ENCODE assay signal across 26 cellular contexts in the genomic region with DNA sequence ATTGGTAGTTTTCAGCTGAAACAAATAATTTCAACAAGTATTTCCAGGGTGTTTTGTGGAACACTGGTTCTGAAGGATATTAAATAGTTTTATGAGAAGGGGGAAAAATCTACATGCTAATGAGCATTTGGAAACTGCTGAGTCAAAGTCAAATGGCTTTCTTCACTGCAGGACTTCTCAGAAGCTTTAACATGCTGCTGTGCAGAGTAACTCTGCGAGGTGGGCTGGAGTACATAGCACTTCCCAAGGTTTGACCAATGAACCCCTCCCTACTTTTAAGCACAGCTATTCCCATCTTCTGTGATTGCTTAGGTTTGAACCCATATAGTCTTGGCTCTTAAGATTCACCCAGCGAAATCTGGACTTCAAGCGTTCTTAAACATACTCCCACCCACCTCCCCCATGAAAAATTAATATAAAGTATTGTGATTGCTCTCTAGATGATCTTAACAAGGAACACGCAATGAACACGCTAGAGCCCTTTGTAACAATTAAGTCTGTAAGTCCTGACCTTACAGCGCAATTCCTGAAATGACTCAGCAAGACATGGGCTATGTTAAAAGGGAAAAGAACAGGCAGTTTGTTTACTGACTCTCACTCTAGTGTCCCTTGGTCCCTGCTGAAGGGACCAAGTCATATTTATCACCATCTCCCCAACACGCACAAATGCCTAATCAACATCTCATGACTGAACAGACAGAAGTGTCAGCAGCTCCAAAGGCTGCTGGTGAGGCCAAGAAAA.
DNase-seq lines count a peak whose midpoint lies in the region; ATAC-seq, FAIRE-seq and TF ChIP-seq lines count a peak whose summit lies in the region.
"Had no signal": no experiment of that assay in that cellular context is flagged by ENCODE, and none has a peak within 500 bp of the region (broad histone marks: within the 10 kb centered on the region; RNA-seq: fewer than 3 reads in every experiment).

No MANE protein-coding gene starts in this region.

- H2BK20ac ChIP-seq in H1 (ENCODE audit: low read length) = no peak overlapping the region

- no peak overlapping the region for H3K56ac ChIP-seq in H1 (replicated peaks; ENCODE audit: insufficient read length, low read depth, low read length)

- no peak overlapping the region for H2AK5ac ChIP-seq in H1 (ENCODE audit: low read depth, low read length)

- peaks cover 10% of the 10 kb centered on the region for H3K4me1 ChIP-seq in CD4-positive, CD25-positive, alpha-beta regulatory T cell (ENCODE audit: control insufficient read depth, insufficient read depth, low read length, poor library complexity, severe bottlenecking)
- H3K4me1 ChIP-seq in H1 (replicated peaks in 1 of 4; ENCODE audit: control insufficient read depth in 3 of 4, insufficient read depth in 4 of 4, low read length in 3 of 4) = peaks cover 0 to 4% (median 0%) of the 10 kb centered on the region in 4 experiments; a peak in 1 of 7 replicates
- peaks cover 7 to 42% of the 10 kb centered on the region in 2 donors for H3K4me1 ChIP-seq in naive thymus-derived CD4-positive, alpha-beta T cell (ENCODE audit: control insufficient read depth in 2 of 2, insufficient read depth in 2 of 2, low read length in 2 of 2)
- H3K4me1 ChIP-seq: BE2C, HAP-1 had no signal

- CTCF ChIA-PET in H1 (lab: Charles Lee; ENCODE audit: partially characterized antibody) = interaction anchor here (0.7 kb wide), 1 partner anchor 269 kb away, joined by 3 read pairs; no protein-coding TSS in a partner anchor
- CTCF ChIA-PET in naive thymus-derived CD4-positive, alpha-beta T cell (lab: Charles Lee) = no interaction called here

- H2BK120ac ChIP-seq in H1 (replicated peaks; ENCODE audit: low read depth, low read length) = no peak overlapping the region

- H3K36me3 Mint-ChIP-seq in CD4-positive, CD25-positive, alpha-beta regulatory T cell = peaks cover 49% of the 10 kb centered on the region
- peaks cover 67% of the 10 kb centered on the region for H3K36me3 Mint-ChIP-seq in T-helper 2 cell treated with Interferon-gamma antibody and Interleukin-4, amounts not matched to agents 5 μg/mL and 100 μg/mL, for 36 hours (ENCODE audit: low read depth)
- peaks cover 18 to 58% (median 49%) of the 10 kb centered on the region in 5 donors for H3K36me3 Mint-ChIP-seq in naive thymus-derived CD4-positive, alpha-beta T cell

- no peak overlapping the region for H3K4me2 ChIP-seq in H1 (ENCODE audit: insufficient read depth in 1 of 2, low read depth in 2 of 2, low read length in 2 of 2)

- H3K79me1 ChIP-seq in H1 (ENCODE audit: low read depth, low read length) = no peaks in the 10 kb centered on the region

- no peak for FAIRE-seq in H1 (lab: Jason Lieb, UNC)
- FAIRE-seq: frontal cortex, GM12891, kidney, TTC549 had no signal

- H3K27ac ChIP-seq in CD4-positive, CD25-positive, alpha-beta regulatory T cell (ENCODE audit: insufficient read depth, low read length, poor library complexity, severe bottlenecking) = no peak overlapping the region
- no peak overlapping the region for H3K27ac ChIP-seq in H1 (ENCODE audit: low read depth, low read length)
- no peak overlapping the region for H3K27ac ChIP-seq in naive thymus-derived CD4-positive, alpha-beta T cell (ENCODE audit: low read depth, low read length)
- H3K27ac ChIP-seq: epithelial cell of prostate, RWPE1 had no signal

- TF ChIP-seq EP300 in H1 (IDR thresholded peaks at IDR 0.05; ENCODE audit: borderline replicate concordance in 1 of 2, low read depth in 2 of 2, low read length in 2 of 2) = no peak

- H3K23me2 ChIP-seq in H1 (ENCODE audit: low read depth, low read length) = peaks cover 3% of the 10 kb centered on the region; the same call in 1 of the 2 replicates

- no peak for DNase-seq in CD4-positive, CD25-positive, alpha-beta regulatory T cell
- DNase-seq in COLO829 (ENCODE audit: low spot score) (peak; percentile 60), H1 (ENCODE audit: low read depth in 1 of 2, low spot score in 2 of 2) (no peak), NCI-H2196 (lab: John Stamatoyannopoulos, UW; ENCODE audit: unreplicated experiment) (no peak), omental fat pad (ENCODE audit: low spot score) (no peak)
- no peak for DNase-seq in T-helper 2 cell treated with Interferon-gamma antibody and Interleukin-4, amounts not matched to agents 5 μg/mL and 100 μg/mL, for 36 hours (ENCODE audit: low spot score)
- DNase-seq in naive thymus-derived CD4-positive, alpha-beta T cell = no peak
- DNase-seq: activated CD4-positive, alpha-beta T cell treated with anti-CD3 and anti-CD28 coated beads, Interleukin-2, amount 10 ng/mL, durations not matched to agents 7 days and 5 days; BE2C; DMS153; GF-D8; mammary epithelial cell; NCI-H1930; NK-92 treated with Interleukin-12 subunit alpha and Interleukin-12 subunit beta, amount 100 ng/mL, for 24 hours; stimulated activated CD4-positive, alpha-beta T cell treated with anti-CD3 and anti-CD28 coated beads, Interleukin-2, amount 100 ng/mL, for 48 hours had no signal

- H3K4ac ChIP-seq in H1 (replicated peaks; ENCODE audit: insufficient read length, low read depth, low read length) = no peak overlapping the region

- H4K8ac ChIP-seq in H1 (ENCODE audit: extremely low read depth, insufficient read depth, low read length) = no peak overlapping the region

- H2BK5ac ChIP-seq in H1 (ENCODE audit: low read depth, low read length) = no peak overlapping the region

- 79% methylated on average over 7 of the region's 7 CpGs; no CpG with 5 or more reads in 1 of the 2 experiments for WGBS in H1 (ENCODE audit: extremely low coverage in 1 of 2, insufficient coverage in 1 of 2, insufficient read length in 1 of 2, insufficient replicate concordance in 2 of 2, low coverage in 1 of 2, low lambda C conversion rate in 2 of 2, missing lambda C conversion rate in 1 of 2), 2 experiments

- no peaks in the 10 kb centered on the region for H3K27me3 Mint-ChIP-seq in CD4-positive, CD25-positive, alpha-beta regulatory T cell
- H3K27me3 Mint-ChIP-seq in T-helper 2 cell treated with Interferon-gamma antibody and Interleukin-4, amounts not matched to agents 5 μg/mL and 100 μg/mL, for 36 hours (ENCODE audit: low read depth) = no peaks in the 10 kb centered on the region
- H3K27me3 Mint-ChIP-seq in naive thymus-derived CD4-positive, alpha-beta T cell = no peaks in the 10 kb centered on the region
- H3K27me3 Mint-ChIP-seq: activated CD4-positive, alpha-beta T cell treated with anti-CD3 and anti-CD28 coated beads, Interleukin-2, amount 10 ng/mL, durations not matched to agents 7 days and 5 days; progenitor cell of endocrine pancreas had no signal

- H4K20me1 ChIP-seq in H1 (replicated peaks in 1 of 2; ENCODE audit: control insufficient read depth in 1 of 2, insufficient read depth in 2 of 2, low read length in 2 of 2) = no peaks in the 10 kb centered on the region

- TF ChIP-seq RAD21 in H1 (IDR thresholded peaks at IDR 0.05 in 1 of 2, conservative IDR thresholded peaks at IDR 0.05 in 1 of 2; ENCODE audit: low read depth in 2 of 2, low read length in 2 of 2) = no peak

- peaks cover 5 to 37% (median 21%) of the 10 kb centered on the region in 4 donors for H3K4me1 Mint-ChIP-seq in CD4-positive, CD25-positive, alpha-beta regulatory T cell
- H3K4me1 Mint-ChIP-seq in T-helper 2 cell treated with Interferon-gamma antibody and Interleukin-4, amounts not matched to agents 5 μg/mL and 100 μg/mL, for 36 hours (ENCODE audit: low read depth) = peaks cover 26% of the 10 kb centered on the region
- H3K4me1 Mint-ChIP-seq in naive thymus-derived CD4-positive, alpha-beta T cell = peaks cover 10 to 45% (median 21%) of the 10 kb centered on the region in 7 donors
- H3K4me1 Mint-ChIP-seq: nephron had no signal

- H3K14ac ChIP-seq in H1 (ENCODE audit: insufficient read length) = no peak overlapping the region

- POLR2A ChIA-PET in H1 (lab: Charles Lee; ENCODE audit: partially characterized antibody) = interaction anchor here (0.6 kb wide), 1 partner anchor 208 kb away, joined by 3 read pairs; no protein-coding TSS in a partner anchor
- POLR2A ChIA-PET in naive thymus-derived CD4-positive, alpha-beta T cell (lab: Charles Lee) = no interaction called here

- no peak overlapping the region for H2BK15ac ChIP-seq in H1 (ENCODE audit: low read length)

- no peaks in the 10 kb centered on the region for H3K79me2 ChIP-seq in H1 (ENCODE audit: control insufficient read depth in 1 of 2, insufficient read depth in 2 of 2, low read length in 2 of 2)

- TF ChIP-seq CTCF in H1 (IDR thresholded peaks at IDR 0.05; ENCODE audit: control extremely low read depth in 1 of 3, insufficient read depth in 1 of 3, low read depth in 1 of 3, low read length in 3 of 3) (no peak), omental fat pad (IDR thresholded peaks at IDR 0.05) (no peak)

- H3K27me3 ChIP-seq in CD4-positive, CD25-positive, alpha-beta regulatory T cell (ENCODE audit: control insufficient read depth, insufficient read depth, low read length) = no peaks in the 10 kb centered on the region
- H3K27me3 ChIP-seq in H1 (replicated peaks in 1 of 4; ENCODE audit: control insufficient read depth in 3 of 4, extremely low read depth in 1 of 4, insufficient read depth in 3 of 4, low read length in 3 of 4) = no peaks in the 10 kb centered on the region
- no peaks in the 10 kb centered on the region for H3K27me3 ChIP-seq in naive thymus-derived CD4-positive, alpha-beta T cell (ENCODE audit: control insufficient read depth in 2 of 2, insufficient read depth in 2 of 2, low read length in 2 of 2)
- H3K27me3 ChIP-seq: BE2C had no signal

- no peak overlapping the region for H4K91ac ChIP-seq in H1 (replicated peaks; ENCODE audit: insufficient read length, low read length)

- no peak overlapping the region for H3K4me3 ChIP-seq in CD4-positive, CD25-positive, alpha-beta regulatory T cell (ENCODE audit: low read depth, low read length)
- H3K4me3 ChIP-seq in H1 (ENCODE audit: extremely low read depth in 1 of 4, insufficient read depth in 2 of 4, low read depth in 3 of 4, low read length in 4 of 4) = no peak overlapping the region
- no peak overlapping the region for H3K4me3 ChIP-seq in naive thymus-derived CD4-positive, alpha-beta T cell (ENCODE audit: low read length)
- H3K4me3 ChIP-seq: HAP-1, skin epidermis had no signal

- H3K9me3 ChIP-seq in CD4-positive, CD25-positive, alpha-beta regulatory T cell (ENCODE audit: control insufficient read depth in 2 of 2, low read length in 2 of 2) = no peaks in the 10 kb centered on the region
- H3K9me3 ChIP-seq in H1 (ENCODE audit: insufficient read depth in 2 of 2, low read depth in 1 of 2, low read length in 1 of 2) = no peaks in the 10 kb centered on the region
- no peaks in the 10 kb centered on the region for H3K9me3 ChIP-seq in naive thymus-derived CD4-positive, alpha-beta T cell (ENCODE audit: control insufficient read depth in 2 of 3, low read length in 3 of 3)
- H3K9me3 ChIP-seq: BE2C, HAP-1 had no signal

- no peak for TF ChIP-seq POLR2A in H1 (IDR thresholded peaks at IDR 0.05; ENCODE audit: control extremely low read depth in 1 of 2, low read depth in 2 of 2, low read length in 2 of 2)

- H4K5ac ChIP-seq in H1 (ENCODE audit: insufficient read length, low read depth, low read length) = no peak overlapping the region

- intact Hi-C loops in naive thymus-derived CD4-positive, alpha-beta T cell (cut with micrococcal nuclease) = no loop called here

- H3K23ac ChIP-seq in H1 (ENCODE audit: insufficient read length) = no peak overlapping the region

- no peak overlapping the region for H3K18ac ChIP-seq in H1 (ENCODE audit: extremely low read depth, low read length)

- H2BK12ac ChIP-seq in H1 (ENCODE audit: low read depth, low read length) = no peak overlapping the region

- peaks cover 69% of the 10 kb centered on the region for H3K36me3 ChIP-seq in CD4-positive, CD25-positive, alpha-beta regulatory T cell (ENCODE audit: control insufficient read depth, insufficient read depth, low read length)
- no peaks in the 10 kb centered on the region for H3K36me3 ChIP-seq in H1 (ENCODE audit: control insufficient read depth in 2 of 4, insufficient read depth in 4 of 4, low read length in 3 of 4)
- H3K36me3 ChIP-seq in naive thymus-derived CD4-positive, alpha-beta T cell (ENCODE audit: control insufficient read depth in 2 of 3, insufficient read depth in 3 of 3, low read length in 3 of 3) = peaks cover 13 to 58% (median 19%) of the 10 kb centered on the region in 3 experiments
- H3K36me3 ChIP-seq: BE2C, HAP-1 had no signal

- peak overlapping the region in 2 of 3 donors; percentile 63 to 65 for H3K27ac Mint-ChIP-seq in CD4-positive, CD25-positive, alpha-beta regulatory T cell
- peak overlapping the region; percentile 1 for H3K27ac Mint-ChIP-seq in T-helper 2 cell treated with Interferon-gamma antibody and Interleukin-4, amounts not matched to agents 5 μg/mL and 100 μg/mL, for 36 hours
- peak overlapping the region in 4 of 9 donors; percentile 8 to 52 (median 28) for H3K27ac Mint-ChIP-seq in naive thymus-derived CD4-positive, alpha-beta T cell
- H3K27ac Mint-ChIP-seq: nephron, progenitor cell of endocrine pancreas had no signal

- no peak overlapping the region for H2AFZ ChIP-seq in H1 (ENCODE audit: low read length)

- no peak overlapping the region for H3K4me3 Mint-ChIP-seq in CD4-positive, CD25-positive, alpha-beta regulatory T cell
- H3K4me3 Mint-ChIP-seq in T-helper 2 cell treated with Interferon-gamma antibody and Interleukin-4, amounts not matched to agents 5 μg/mL and 100 μg/mL, for 36 hours = no peak overlapping the region
- peak overlapping the region in 1 of 10 donors; percentile 0 for H3K4me3 Mint-ChIP-seq in naive thymus-derived CD4-positive, alpha-beta T cell
- H3K4me3 Mint-ChIP-seq: activated CD4-positive, alpha-beta T cell treated with anti-CD3 and anti-CD28 coated beads, Interleukin-2, amount 10 ng/mL, durations not matched to agents 7 days and 5 days; nephron had no signal

- no peaks in the 10 kb centered on the region for H3K9me3 Mint-ChIP-seq in CD4-positive, CD25-positive, alpha-beta regulatory T cell
- no peaks in the 10 kb centered on the region for H3K9me3 Mint-ChIP-seq in T-helper 2 cell treated with Interferon-gamma antibody and Interleukin-4, amounts not matched to agents 5 μg/mL and 100 μg/mL, for 36 hours
- no peaks in the 10 kb centered on the region for H3K9me3 Mint-ChIP-seq in naive thymus-derived CD4-positive, alpha-beta T cell
- H3K9me3 Mint-ChIP-seq: activated CD4-positive, alpha-beta T cell treated with anti-CD3 and anti-CD28 coated beads, Interleukin-2, amount 10 ng/mL, durations not matched to agents 7 days and 5 days; nephron had no signal

- H3K9ac ChIP-seq in H1 (replicated peaks in 1 of 4; ENCODE audit: extremely low read depth in 1 of 4, low read depth in 3 of 4, low read length in 3 of 4) = no peak overlapping the region

- ATAC-seq in CD4-positive, CD25-positive, alpha-beta regulatory T cell (ENCODE audit: low read depth in 2 of 2) = no peak
- ATAC-seq in omental fat pad (ENCODE audit: low FRiP score) = no peak
- ATAC-seq in HG03097 (IDR thresholded peaks at IDR 0.05; ENCODE audit: low FRiP score, unreplicated experiment) = no peak
- ATAC-seq in naive thymus-derived CD4-positive, alpha-beta T cell = no peak
